In genomic region chr3:104596551-104596950, GRCh38 we compare ENCODE assay signal across 10 cellular contexts.
DNase-seq lines count a peak whose midpoint lies in the region; ATAC-seq and TF ChIP-seq lines count a peak whose summit lies in the region.
"Had no signal": no experiment of that assay in that cellular context is flagged by ENCODE, and none has a peak within 500 bp of the region (broad histone marks: within the 10 kb centered on the region; RNA-seq: fewer than 3 reads in every experiment).

No MANE protein-coding gene starts in this region.

- H3K27ac ChIP-seq in Panc1 (ENCODE audit: low read length) (no peak overlapping the region), coronary artery (no peak overlapping the region)
- H3K27ac ChIP-seq: BLaER1 had no signal

- in situ Hi-C loops in Panc1 (cut with HindIII; ENCODE audit: low pct_unique_long_range_greater_than_20kb, low sequenced_read_pairs) = no loop called here

- H3K4me1 ChIP-seq in Panc1 (ENCODE audit: control insufficient read depth, insufficient read depth, low read length) = no peaks in the 10 kb centered on the region
- H3K4me1 ChIP-seq: BLaER1 had no signal

- no TSS peak for BruUV-seq in Panc1 (replicated peaks; lab: Mats Ljungman, UMichigan)

- CTCF ChIA-PET in Panc1 (lab: Charles Lee) = no interaction called here

- no peaks in the 10 kb centered on the region for H3K36me3 ChIP-seq in Panc1 (ENCODE audit: control insufficient read depth, insufficient read depth, low read length)
- H3K36me3 ChIP-seq: BLaER1 had no signal

- H3K27me3 ChIP-seq in Panc1 (ENCODE audit: control insufficient read depth, insufficient read depth, low read length) = no peaks in the 10 kb centered on the region
- H3K27me3 ChIP-seq: BLaER1 had no signal

- H3K4me3 ChIP-seq in Panc1 (ENCODE audit: low read depth in 2 of 2, low read length in 2 of 2) (no peak overlapping the region), fibroblast of pulmonary artery (replicated peaks; ENCODE audit: low read depth, low read length) (no peak overlapping the region), retinal pigment epithelial cell (ENCODE audit: low read length) (no peak overlapping the region), coronary artery (no peak overlapping the region)
- H3K4me3 ChIP-seq: BLaER1 had no signal

- POLR2A ChIA-PET in Panc1 (lab: Charles Lee) = no interaction called here

- intact Hi-C loops in Panc1 (cut with micrococcal nuclease; ENCODE audit: unreplicated experiment) = no loop called here

- ATAC-seq in GM21619 (IDR thresholded peaks at IDR 0.05; ENCODE audit: unreplicated experiment) = peak; percentile 95
- peak; percentile 82 for ATAC-seq in Panc1

- DNase-seq in NCI-H1417 (lab: John Stamatoyannopoulos, UW) (peak; percentile 48 to 77 (median 62)), NCI-H1417 treated with DMSO at 0.1 percent for 48 hours (lab: John Stamatoyannopoulos, UW) (no peak), HuH-7.5 (ENCODE audit: low spot score) (peak; percentile 10), Panc1 (ENCODE audit: low read depth, low spot score) (peak; percentile 15), fibroblast of pulmonary artery (ENCODE audit: low read depth) (peak; percentile 75), retinal pigment epithelial cell (ENCODE audit: low read depth) (no peak), coronary artery (ENCODE audit: low spot score) (no peak)
- DNase-seq: activated naive CD8-positive, alpha-beta T cell treated with anti-CD3 and anti-CD28 coated beads, Interleukin-2, amount 10 ng/mL, durations not matched to agents 7 days and 5 days had no signal

- TF ChIP-seq CTCF in Panc1 (IDR thresholded peaks at IDR 0.05) (peak; percentile 62), fibroblast of pulmonary artery (IDR thresholded peaks at IDR 0.05; ENCODE audit: low read length, missing control alignments) (peak; percentile 57), retinal pigment epithelial cell (conservative IDR thresholded peaks at IDR 0.05; ENCODE audit: low read depth, low read length) (peak; percentile 69), coronary artery (IDR thresholded peaks at IDR 0.05) (no peak)

- H3K9me3 ChIP-seq in Panc1 (ENCODE audit: control insufficient read depth, insufficient read depth, low read depth, low read length) = no peaks in the 10 kb centered on the region
- H3K9me3 ChIP-seq: BLaER1 had no signal

Comparison
In these comparisons a context has a peak if more than half of its experiments do, and no peak if none do; other contexts are left out.
1. DNase-seq: peak in NCI-H1417 (3 of 3), HuH-7.5 (single experiment), Panc1 (single experiment) and fibroblast of pulmonary artery (single experiment); none in NCI-H1417 treated with DMSO at 0.1 percent for 48 hours (single experiment), retinal pigment epithelial cell (single experiment) and coronary artery (single experiment).